In the genomic region with DNA sequence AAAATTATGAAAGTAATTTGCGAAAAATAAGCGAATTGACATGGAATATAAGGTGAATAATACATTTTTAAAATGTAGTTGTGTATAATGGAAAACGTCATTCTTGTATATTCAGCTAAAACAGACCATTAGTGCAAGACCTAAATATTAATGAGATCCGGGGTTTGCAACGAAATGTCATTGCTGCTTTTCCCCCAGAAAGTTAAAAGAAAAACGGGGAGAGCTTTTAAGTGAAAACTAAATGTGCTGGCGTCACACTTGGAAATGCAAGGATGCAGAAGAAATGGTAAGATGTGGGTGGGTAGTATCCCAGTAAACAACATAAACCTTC, we compare ENCODE assay signal across 8 cellular contexts.
DNase-seq lines count a peak whose midpoint lies in the region; TF ChIP-seq lines count a peak whose summit lies in the region.

No MANE protein-coding gene starts in this region.

- H3K27me3 ChIP-seq in SU-DHL-6 (ENCODE audit: low read length), result no peaks in the 10 kb centered on the region
- no peaks in the 10 kb centered on the region for H3K27me3 ChIP-seq in rectal smooth muscle tissue (ENCODE audit: control insufficient read depth, insufficient read depth, low read length)

- no peaks in the 10 kb centered on the region for H3K9me2 ChIP-seq in SU-DHL-6 (replicated peaks; ENCODE audit: insufficient read depth, low read length)

- H3K9me3 ChIP-seq in SU-DHL-6 (ENCODE audit: insufficient read depth, low read length), result no peaks in the 10 kb centered on the region

- H4K20me1 ChIP-seq in SU-DHL-6 (ENCODE audit: low read depth, low read length), result no peaks in the 10 kb centered on the region

- H3K4me3 ChIP-seq in GM08714 (ENCODE audit: low read length) (peak overlapping the region; percentile 48), SU-DHL-6 (ENCODE audit: insufficient read depth, low read length, poor library complexity, severe bottlenecking) (peak overlapping the region; percentile 76), fibroblast of mammary gland (ENCODE audit: control insufficient read depth, low read depth, low read length) (peak overlapping the region; percentile 85), rectal smooth muscle tissue (ENCODE audit: low read length) (peak overlapping the region; percentile 91)

- peak overlapping the region; percentile 66 for H2AFZ ChIP-seq in SU-DHL-6 (ENCODE audit: low read depth, low read length, severe bottlenecking)

- DNase-seq in fibroblast of mammary gland (ENCODE audit: low read depth) (no peak), RPMI8226 (no peak), NCI-H2107 (lab: John Stamatoyannopoulos, UW) (no peak), RKO (ENCODE audit: low spot score) (no peak)
- no peak for DNase-seq in stimulated activated CD4-positive, alpha-beta T cell treated with anti-CD3 and anti-CD28 coated beads, Interleukin-2, amount 100 ng/mL, for 48 hours

- H3K4me2 ChIP-seq in SU-DHL-6 (ENCODE audit: low read depth, low read length, poor library complexity, severe bottlenecking), result peak overlapping the region; percentile 80

- H3K27ac ChIP-seq in SU-DHL-6 (ENCODE audit: low read depth, low read length) (peak overlapping the region; percentile 21; the same call in 1 of the 2 replicates), rectal smooth muscle tissue (ENCODE audit: low read depth, low read length) (peak overlapping the region; percentile 33)

- no peaks in the 10 kb centered on the region for H3F3A ChIP-seq in SU-DHL-6 (ENCODE audit: insufficient read depth)

- TF ChIP-seq CTCF in SU-DHL-6 (IDR thresholded peaks at IDR 0.05; ENCODE audit: insufficient read depth, low read length, poor library complexity, severe bottlenecking) (no peak), fibroblast of mammary gland (conservative IDR thresholded peaks at IDR 0.05; ENCODE audit: control insufficient read depth, insufficient read depth, low read depth, low read length) (no peak)

- peaks cover 44% of the 10 kb centered on the region for H3K79me2 ChIP-seq in SU-DHL-6 (ENCODE audit: insufficient read depth, low read length)

- H3K9ac ChIP-seq in SU-DHL-6 (ENCODE audit: low read length) (peak overlapping the region; percentile 81), rectal smooth muscle tissue (ENCODE audit: low read length) (no peak overlapping the region)

- no peaks in the 10 kb centered on the region for H3K36me3 ChIP-seq in SU-DHL-6 (ENCODE audit: low read length)
- H3K36me3 ChIP-seq in rectal smooth muscle tissue (ENCODE audit: control insufficient read depth, insufficient read depth, low read length), result no peaks in the 10 kb centered on the region

- peaks cover 4% of the 10 kb centered on the region for H3K4me1 ChIP-seq in rectal smooth muscle tissue (ENCODE audit: control insufficient read depth, insufficient read depth, low read length)
